ENCODE assay signal across 1 cellular context in the genomic region with DNA sequence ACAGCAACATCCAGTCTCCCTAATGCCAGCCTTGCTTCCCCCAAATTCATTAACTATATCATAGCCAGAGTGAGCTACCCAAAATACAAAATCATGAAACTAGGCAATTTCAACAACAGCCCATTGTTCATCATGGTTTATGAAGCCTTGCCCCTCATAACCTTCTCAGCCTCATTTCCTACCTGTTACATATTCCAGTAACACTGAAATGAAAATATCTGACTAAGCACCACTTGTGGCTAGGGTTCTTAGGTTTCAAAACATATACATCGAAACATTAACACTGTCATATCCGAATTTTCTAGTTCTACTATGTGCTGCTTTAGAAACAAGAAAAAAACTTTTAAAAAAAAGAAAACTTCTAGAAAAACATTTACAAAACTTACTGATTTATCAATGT.
TF ChIP-seq lines count a peak whose summit lies in the region.

No MANE protein-coding gene starts in this region.

TF ChIP-seq in K562, 482 proteins besides CTCF, POLR2A, EP300 and RAD21:
- TF ChIP-seq PHF21A (IDR thresholded peaks at IDR 0.05; ENCODE audit: borderline replicate concordance, low read depth) (no peak), MAZ (CRISPR knock-in tag; conservative IDR thresholded peaks at IDR 0.05 in 1 of 2, IDR thresholded peaks at IDR 0.05 in 1 of 2) (no peak), KDM4B (IDR thresholded peaks at IDR 0.05; ENCODE audit: borderline replicate concordance in 2 of 2, low read depth in 1 of 2) (no peak), CREBBP (IDR thresholded peaks at IDR 0.05; ENCODE audit: low read depth, low read length) (no peak), ETS2 (tag; IDR thresholded peaks at IDR 0.05; ENCODE audit: borderline replicate concordance, poor library complexity, severe bottlenecking) (no peak), CBX5 (IDR thresholded peaks at IDR 0.05; ENCODE audit: borderline replicate concordance, low read depth) (no peak), CTBP1 (IDR thresholded peaks at IDR 0.05; ENCODE audit: borderline replicate concordance) (no peak), FOSL1 (tag; conservative IDR thresholded peaks at IDR 0.05) (no peak)
